Comparison of ENCODE assay signal across 8 cellular contexts in genomic region chr13:36918246-36919060, GRCh38. TPM values are rescaled to one million over a fixed set of nuclear protein-coding genes. Genes with fewer than 3 reads are reported as not detected.
A peak's percentile ranks its signal among the peaks of the same experiment; 100 is the strongest.
DNase-seq lines count a peak whose midpoint lies in the region; ATAC-seq lines count a peak whose summit lies in the region.

No MANE protein-coding gene starts in this region.

- H3K36me3 ChIP-seq in BLaER1 = no peaks in the 10 kb centered on the region
- H3K36me3 ChIP-seq in MG63 = no peaks in the 10 kb centered on the region

- no peak overlapping the region for H3K27ac Mint-ChIP-seq in central memory CD8-positive, alpha-beta T cell (ENCODE audit: low read depth)

- DNase-seq in MG63 = no peak
- no peak for DNase-seq in central memory CD8-positive, alpha-beta T cell (ENCODE audit: low spot score in 2 of 2)
- DNase-seq in midbrain (lab: John Stamatoyannopoulos, UW) = peak; percentile 37
- no peak for DNase-seq in NCI-H2081 treated with DMSO at 0.1 percent for 48 hours (lab: John Stamatoyannopoulos, UW)
- no peak for DNase-seq in mesenteric fat pad (ENCODE audit: low spot score)

- no peak for ATAC-seq in central memory CD8-positive, alpha-beta T cell (replicated peaks; ENCODE audit: extremely low read depth, poor library complexity, severe bottlenecking)
- ATAC-seq in GM18907 (IDR thresholded peaks at IDR 0.05; ENCODE audit: unreplicated experiment) (no peak), GM19452 (IDR thresholded peaks at IDR 0.05; ENCODE audit: unreplicated experiment) (no peak)

- H3K27me3 Mint-ChIP-seq in central memory CD8-positive, alpha-beta T cell = peaks cover 76% of the 10 kb centered on the region

- H3K4me1 Mint-ChIP-seq in central memory CD8-positive, alpha-beta T cell = no peaks in the 10 kb centered on the region

- peaks cover 16% of the 10 kb centered on the region for H3K4me1 ChIP-seq in BLaER1

- peak overlapping the region; percentile 25 for H3K4me3 Mint-ChIP-seq in central memory CD8-positive, alpha-beta T cell

- H3K9me3 ChIP-seq in BLaER1 (no peaks in the 10 kb centered on the region), MG63 (no peaks in the 10 kb centered on the region)

- peaks cover 26% of the 10 kb centered on the region for H3K27me3 ChIP-seq in BLaER1
- H3K27me3 ChIP-seq in MG63 = no peaks in the 10 kb centered on the region

- H3K9me3 Mint-ChIP-seq in central memory CD8-positive, alpha-beta T cell = no peaks in the 10 kb centered on the region

- H3K9ac ChIP-seq in BLaER1 = no peak overlapping the region

- H3K36me3 Mint-ChIP-seq in central memory CD8-positive, alpha-beta T cell (ENCODE audit: insufficient read depth) = no peaks in the 10 kb centered on the region

- peak overlapping the region; percentile 67 for H3K4me3 ChIP-seq in BLaER1
- H3K4me3 ChIP-seq in MG63 = peak overlapping the region; percentile 62

- H3K4me2 ChIP-seq in BLaER1 = peak overlapping the region; percentile 95

- no peak overlapping the region for H3K27ac ChIP-seq in BLaER1

- H4K20me1 ChIP-seq in BLaER1 = no peaks in the 10 kb centered on the region

RNA-seq across cellular contexts. Expression of gene SMAD9, which starts 1.6 kb away (rescaled TPM):
- 7.0 and 7.6 TPM in 2 replicates for total RNA-seq in MG63 (2014; rRNA removed; shearing (Covaris generic); ENCODE audit: low replicate concordance)
- total RNA-seq in mesenteric fat pad = 9.0 TPM
